Comparison of ENCODE assay signal across 15 cellular contexts in genomic region chr1:228282329-228283042, GRCh38.
DNase-seq lines count a peak whose midpoint lies in the region; ATAC-seq and TF ChIP-seq lines count a peak whose summit lies in the region.
"Had no signal": no experiment of that assay in that cellular context is flagged by ENCODE, and none has a peak within 500 bp of the region (broad histone marks: within the 10 kb centered on the region; RNA-seq: fewer than 3 reads in every experiment).

No MANE protein-coding gene starts in this region.

- no peaks in the 10 kb centered on the region for H3K9me3 ChIP-seq in lower lobe of right lung
- no peaks in the 10 kb centered on the region for H3K9me3 ChIP-seq in thyroid gland
- H3K9me3 ChIP-seq: body of pancreas, left lung, neutrophil had no signal

- intact Hi-C loops in lower lobe of right lung (cut with DNase I) (no loop called here), thyroid gland (cut with DNase I) (no loop called here)

- H3K27me3 ChIP-seq in lower lobe of right lung (ENCODE audit: low read depth) (no peaks in the 10 kb centered on the region), thyroid gland (no peaks in the 10 kb centered on the region)
- H3K27me3 ChIP-seq: body of pancreas, left lung had no signal

- peak; percentile 45 for DNase-seq in activated effector memory CD4-positive, alpha-beta T cell treated with anti-CD3 and anti-CD28 coated beads, Interleukin-2, amount 50 U/mL, for 16 hours
- DNase-seq in activated effector memory CD4-positive, alpha-beta T cell treated with Interleukin-2 at 50 U/mL for 16 hours, result no peak
- DNase-seq in cerebellar cortex (ENCODE audit: low spot score) (peak; percentile 42), lower lobe of right lung (peak; percentile 36), NCI-H1930 (lab: John Stamatoyannopoulos, UW) (no peak), NCI-H345 treated with DMSO at 0.1 percent for 48 hours (lab: John Stamatoyannopoulos, UW; ENCODE audit: unreplicated experiment) (no peak), T-helper 9 cell (no peak), thyroid gland (no peak)
- DNase-seq: Calu3; effector memory CD8-positive, alpha-beta T cell; MM.1S had no signal

- no peak for TF ChIP-seq POLR2A in thyroid gland (IDR thresholded peaks at IDR 0.05)

- H3K27ac ChIP-seq in lower lobe of right lung (no peak overlapping the region), thyroid gland (no peak overlapping the region)
- H3K27ac ChIP-seq: body of pancreas, HL-60, left lung, neutrophil had no signal

- no peak for ATAC-seq in lower lobe of right lung
- ATAC-seq: body of pancreas; effector memory CD8-positive, alpha-beta T cell; left lung had no signal

- H3K4me3 ChIP-seq in lower lobe of right lung, result no peak overlapping the region
- no peak overlapping the region for H3K4me3 ChIP-seq in thyroid gland (replicated peaks in 1 of 3)
- H3K4me3 ChIP-seq: body of pancreas, left lung had no signal

- H3K4me1 ChIP-seq in lower lobe of right lung (no peaks in the 10 kb centered on the region), thyroid gland (no peaks in the 10 kb centered on the region)
- H3K4me1 ChIP-seq: body of pancreas, left lung had no signal

- 94 to 96% methylated on average over 11 to 17 of the region's 17 CpGs for WGBS in thyroid gland, 2 donors

- TF ChIP-seq CTCF in lower lobe of right lung (IDR thresholded peaks at IDR 0.05) (no peak), thyroid gland (IDR thresholded peaks at IDR 0.05) (no peak)

- peaks cover 51% of the 10 kb centered on the region for H3K36me3 ChIP-seq in lower lobe of right lung
- H3K36me3 ChIP-seq in thyroid gland, result no peaks in the 10 kb centered on the region
- H3K36me3 ChIP-seq: neutrophil had no signal

Comparison
In these comparisons a context has a peak if more than half of its experiments do, and no peak if none do; other contexts are left out.
1. DNase-seq: peak in activated effector memory CD4-positive, alpha-beta T cell treated with anti-CD3 and anti-CD28 coated beads, Interleukin-2, amount 50 U/mL, for 16 hours (single experiment), cerebellar cortex (single experiment) and lower lobe of right lung (single experiment); none in activated effector memory CD4-positive, alpha-beta T cell treated with Interleukin-2 at 50 U/mL for 16 hours (single experiment), NCI-H1930 (0 of 2), NCI-H345 treated with DMSO at 0.1 percent for 48 hours (single experiment), T-helper 9 cell (single experiment) and thyroid gland (0 of 2).